Comparison of ENCODE assay signal across 27 cellular contexts in genomic region chr18:42196651-42197050, GRCh38.
DNase-seq lines count a peak whose midpoint lies in the region; ATAC-seq and TF ChIP-seq lines count a peak whose summit lies in the region.
"Had no signal": no experiment of that assay in that cellular context is flagged by ENCODE, and none has a peak within 500 bp of the region (broad histone marks: within the 10 kb centered on the region; RNA-seq: fewer than 3 reads in every experiment).

No MANE protein-coding gene starts in this region.

- H3K27ac ChIP-seq in PC-3 (ENCODE audit: low read length) = no peak overlapping the region
- H3K27ac ChIP-seq: SK-N-MC, testis had no signal

- no peak overlapping the region for H2AFZ ChIP-seq in PC-3 (ENCODE audit: low read length)

- H3K4me1 ChIP-seq in PC-3 (ENCODE audit: insufficient read depth, low read length) = no peaks in the 10 kb centered on the region; the same call in 1 of the 2 replicates
- H3K4me1 ChIP-seq: testis had no signal

- no peak for ATAC-seq in PC-3
- no peak for ATAC-seq in activated CD4-positive, CD25-positive, alpha-beta regulatory T cell treated with anti-CD3 and anti-CD28 coated beads, Interleukin-2, amount 50 U/mL, for 24 hours
- ATAC-seq: activated T-cell treated with anti-CD3 and anti-CD28 coated beads, Interleukin-2, amount 50 U/mL, for 4 hours; GM12878; left colon; naive thymus-derived CD8-positive, alpha-beta T cell had no signal

- no peak overlapping the region for H3K4me3 ChIP-seq in PC-3 (ENCODE audit: low read length)
- H3K4me3 ChIP-seq: GM12878, SK-N-MC, testis had no signal

- no peaks in the 10 kb centered on the region for H3K9me3 ChIP-seq in PC-3 (ENCODE audit: low read length)
- H3K9me3 ChIP-seq: testis had no signal

- H3K36me3 ChIP-seq in PC-3 (ENCODE audit: low read depth, low read length) = no peaks in the 10 kb centered on the region

- intact Hi-C loops in PC-3 (cut with micrococcal nuclease) = loop anchor here (5.0 kb wide), 1 partner anchor 36 kb away; no protein-coding TSS in a partner anchor

- H3F3A ChIP-seq in PC-3 (ENCODE audit: low read length, unreplicated experiment) = no peaks in the 10 kb centered on the region

- H4K20me1 ChIP-seq in PC-3 (ENCODE audit: low read length) = no peaks in the 10 kb centered on the region

- CTCF ChIA-PET in PC-3 (lab: Charles Lee) = no interaction called here

- no peak overlapping the region for H3K4me2 ChIP-seq in PC-3 (ENCODE audit: low read length)

- DNase-seq in ELR (ENCODE audit: low read depth) (peak; percentile 2), PC-3 (peak; percentile 3), epidermal melanocyte (ENCODE audit: insufficient read length, low spot score) (peak; percentile 19), renal cortical epithelial cell (ENCODE audit: low read depth) (peak; percentile 86), CD1c-positive myeloid dendritic cell (ENCODE audit: extremely low spot score) (no peak), MV-4-11 (lab: John Stamatoyannopoulos, UW) (no peak)
- DNase-seq in activated T-cell treated with anti-CD3 and anti-CD28 coated beads, Interleukin-2, amount 50 U/mL, for 1 hour = no peak
- DNase-seq: activated CD4-positive, alpha-beta T cell treated with anti-CD3 and anti-CD28 coated beads for 4 hours; activated CD8-positive, alpha-beta memory T cell treated with anti-CD3 and anti-CD28 coated beads for 24 hours; activated naive CD4-positive, alpha-beta T cell; activated T-cell treated with anti-CD3 and anti-CD28 coated beads, Interleukin-2, amount 50 U/mL, for 4 hours; amygdala; central memory CD4-positive, alpha-beta T cell; H7; Karpas-422; left colon; midbrain; naive thymus-derived CD8-positive, alpha-beta T cell; NCI-H1092; NCI-H187; NCI-H69; stimulated activated CD4-positive, alpha-beta T cell treated with anti-CD3 and anti-CD28 coated beads, Interleukin-4, amount 100 ng/mL, for 24 hours; stimulated activated naive CD4-positive, alpha-beta T cell; testis had no signal

- H3K27me3 ChIP-seq in PC-3 (ENCODE audit: low read length) = no peaks in the 10 kb centered on the region
- H3K27me3 ChIP-seq: testis had no signal

- TF ChIP-seq CTCF in PC-3 (conservative IDR thresholded peaks at IDR 0.05; ENCODE audit: low read depth, low read length) = no peak

- BruUV-seq in PC-3 (replicated peaks; lab: Mats Ljungman, UMichigan) = no TSS peak

- no peaks in the 10 kb centered on the region for H3K79me2 ChIP-seq in PC-3 (ENCODE audit: low read length)

- POLR2A ChIA-PET in PC-3 (lab: Charles Lee; ENCODE audit: unreplicated experiment) = no interaction called here

- no peaks in the 10 kb centered on the region for H3K9me2 ChIP-seq in PC-3 (replicated peaks; ENCODE audit: low read length)

- H3K9ac ChIP-seq in PC-3 (ENCODE audit: low read length) = no peak overlapping the region

Comparison
In these comparisons a context has a peak if more than half of its experiments do, and no peak if none do; other contexts are left out.
1. DNase-seq: peak in ELR (single experiment), PC-3 (single experiment), epidermal melanocyte (single experiment) and renal cortical epithelial cell (single experiment); none in CD1c-positive myeloid dendritic cell (single experiment), MV-4-11 (single experiment) and activated T-cell treated with anti-CD3 and anti-CD28 coated beads, Interleukin-2, amount 50 U/mL, for 1 hour (single experiment).